ENCODE assay signal across 24 cellular contexts in the genomic region with DNA sequence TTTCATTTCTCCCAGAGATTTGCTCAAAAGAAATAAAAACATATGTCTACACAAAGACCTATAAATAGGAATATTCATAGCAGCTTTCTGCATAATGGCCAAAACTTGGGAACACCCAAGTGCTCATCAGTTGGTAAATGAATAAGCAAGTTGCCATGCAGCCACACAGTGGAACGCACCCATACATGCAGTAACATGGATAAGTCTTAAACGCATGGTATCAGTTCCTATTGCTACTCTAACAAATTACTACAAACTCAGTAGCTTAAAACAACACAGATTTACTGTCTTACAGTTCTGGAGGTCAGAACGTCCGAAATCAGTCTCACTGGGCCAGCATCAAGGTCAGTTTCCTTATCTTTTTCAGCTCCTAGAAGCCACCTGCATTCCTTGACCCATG.
"Had no signal": no experiment of that assay in that cellular context is flagged by ENCODE, and none has a peak within 500 bp of the region (broad histone marks: within the 10 kb centered on the region; RNA-seq: fewer than 3 reads in every experiment).

No MANE protein-coding gene starts in this region.

- FAIRE-seq: colon, endothelial cell of umbilical vein, kidney had no signal

- H3K36me3 ChIP-seq: esophagus muscularis mucosa, gastroesophageal sphincter, lower lobe of right lung had no signal

- H3K4me2 ChIP-seq: hepatocyte had no signal

- ATAC-seq: gastroesophageal sphincter, heart left ventricle, left colon, left lobe of liver, left ventricle myocardium superior, lower lobe of right lung had no signal

- H2AFZ ChIP-seq: hepatocyte had no signal

- H3K4me1 ChIP-seq: lower lobe of right lung had no signal

- DNase-seq: dermis blood vessel endothelial cell; dorsolateral prefrontal cortex; effector CD4-positive, alpha-beta T cell; effector memory CD4-positive, alpha-beta T cell; foreskin fibroblast; foreskin melanocyte; heart left ventricle; hypothalamus; immature natural killer cell; islet precursor cell; kidney; kidney glomerular epithelial cell; left colon; left ventricle myocardium superior; lower lobe of right lung; mesendoderm; midbrain had no signal

- H3K4me3 ChIP-seq: coronary artery, dorsolateral prefrontal cortex, esophagus muscularis mucosa, gastroesophageal sphincter, heart left ventricle, hepatocyte, lower lobe of right lung had no signal

- H3K27ac Mint-ChIP-seq: immature natural killer cell had no signal

- H3K27ac ChIP-seq: coronary artery, esophagus muscularis mucosa, gastroesophageal sphincter, hepatocyte, lower lobe of right lung had no signal

- H3K9me3 ChIP-seq: esophagus muscularis mucosa, lower lobe of right lung had no signal

- H3K27me3 ChIP-seq: dorsolateral prefrontal cortex, esophagus muscularis mucosa, gastroesophageal sphincter, heart left ventricle, hepatocyte had no signal

- H3K79me2 ChIP-seq: hepatocyte had no signal

- H3K4me3 Mint-ChIP-seq: immature natural killer cell had no signal
